2 cellular contexts compared by ENCODE assay signal in the genomic region with DNA sequence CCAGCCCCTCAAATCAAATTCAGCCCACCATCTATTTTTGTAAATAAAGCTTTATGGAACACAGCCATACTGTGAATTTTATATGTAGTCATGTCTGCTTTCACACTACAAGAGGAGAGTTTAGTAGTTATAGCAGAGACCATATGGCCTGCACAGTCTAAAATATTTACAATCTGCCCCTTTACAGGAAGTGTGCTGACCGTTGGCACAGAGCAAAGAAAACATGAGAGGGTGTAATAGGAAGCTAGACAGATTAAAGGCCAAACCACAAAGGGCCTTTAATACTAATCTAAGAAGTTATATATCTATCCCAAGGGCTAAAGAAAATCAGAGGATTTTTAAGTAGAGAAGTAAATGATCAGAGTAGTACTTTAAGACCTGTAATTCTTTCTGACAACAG.
TF ChIP-seq lines count a peak whose summit lies in the region.

No MANE protein-coding gene starts in this region.

TF ChIP-seq in SK-N-SH treated with all-trans-retinoic acid at 6 μM for 48 hours, 23 proteins besides CTCF, POLR2A, EP300 and RAD21 (continued from another document):
- no peak for TF ChIP-seq SNAI2 (CRISPR knock-in tag; IDR thresholded peaks at IDR 0.05)
- TF ChIP-seq RARB (CRISPR knock-in tag; IDR thresholded peaks at IDR 0.05) = no peak
- TF ChIP-seq, protein P1, sequence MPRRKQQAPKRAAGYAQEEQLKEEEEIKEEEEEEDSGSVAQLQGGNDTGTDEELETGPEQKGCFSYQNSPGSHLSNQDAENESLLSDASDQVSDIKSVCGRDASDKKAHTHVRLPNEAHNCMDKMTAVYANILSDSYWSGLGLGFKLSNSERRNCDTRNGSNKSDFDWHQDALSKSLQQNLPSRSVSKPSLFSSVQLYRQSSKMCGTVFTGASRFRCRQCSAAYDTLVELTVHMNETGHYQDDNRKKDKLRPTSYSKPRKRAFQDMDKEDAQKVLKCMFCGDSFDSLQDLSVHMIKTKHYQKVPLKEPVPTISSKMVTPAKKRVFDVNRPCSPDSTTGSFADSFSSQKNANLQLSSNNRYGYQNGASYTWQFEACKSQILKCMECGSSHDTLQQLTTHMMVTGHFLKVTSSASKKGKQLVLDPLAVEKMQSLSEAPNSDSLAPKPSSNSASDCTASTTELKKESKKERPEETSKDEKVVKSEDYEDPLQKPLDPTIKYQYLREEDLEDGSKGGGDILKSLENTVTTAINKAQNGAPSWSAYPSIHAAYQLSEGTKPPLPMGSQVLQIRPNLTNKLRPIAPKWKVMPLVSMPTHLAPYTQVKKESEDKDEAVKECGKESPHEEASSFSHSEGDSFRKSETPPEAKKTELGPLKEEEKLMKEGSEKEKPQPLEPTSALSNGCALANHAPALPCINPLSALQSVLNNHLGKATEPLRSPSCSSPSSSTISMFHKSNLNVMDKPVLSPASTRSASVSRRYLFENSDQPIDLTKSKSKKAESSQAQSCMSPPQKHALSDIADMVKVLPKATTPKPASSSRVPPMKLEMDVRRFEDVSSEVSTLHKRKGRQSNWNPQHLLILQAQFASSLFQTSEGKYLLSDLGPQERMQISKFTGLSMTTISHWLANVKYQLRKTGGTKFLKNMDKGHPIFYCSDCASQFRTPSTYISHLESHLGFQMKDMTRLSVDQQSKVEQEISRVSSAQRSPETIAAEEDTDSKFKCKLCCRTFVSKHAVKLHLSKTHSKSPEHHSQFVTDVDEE (CRISPR knock-in tag; IDR thresholded peaks at IDR 0.05) = no peak
- TF ChIP-seq, protein P2, sequence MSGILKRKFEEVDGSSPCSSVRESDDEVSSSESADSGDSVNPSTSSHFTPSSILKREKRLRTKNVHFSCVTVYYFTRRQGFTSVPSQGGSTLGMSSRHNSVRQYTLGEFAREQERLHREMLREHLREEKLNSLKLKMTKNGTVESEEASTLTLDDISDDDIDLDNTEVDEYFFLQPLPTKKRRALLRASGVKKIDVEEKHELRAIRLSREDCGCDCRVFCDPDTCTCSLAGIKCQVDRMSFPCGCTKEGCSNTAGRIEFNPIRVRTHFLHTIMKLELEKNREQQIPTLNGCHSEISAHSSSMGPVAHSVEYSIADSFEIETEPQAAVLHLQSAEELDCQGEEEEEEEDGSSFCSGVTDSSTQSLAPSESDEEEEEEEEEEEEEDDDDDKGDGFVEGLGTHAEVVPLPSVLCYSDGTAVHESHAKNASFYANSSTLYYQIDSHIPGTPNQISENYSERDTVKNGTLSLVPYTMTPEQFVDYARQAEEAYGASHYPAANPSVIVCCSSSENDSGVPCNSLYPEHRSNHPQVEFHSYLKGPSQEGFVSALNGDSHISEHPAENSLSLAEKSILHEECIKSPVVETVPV (CRISPR knock-in tag; IDR thresholded peaks at IDR 0.05) = no peak
- TF ChIP-seq GLIS3 (CRISPR knock-in tag; IDR thresholded peaks at IDR 0.05) = no peak
- TF ChIP-seq ESRRG (CRISPR knock-in tag; IDR thresholded peaks at IDR 0.05) = no peak
- TF ChIP-seq TCF4 (CRISPR knock-in tag; IDR thresholded peaks at IDR 0.05; ENCODE audit: borderline replicate concordance) = no peak
- TF ChIP-seq, protein P3, sequence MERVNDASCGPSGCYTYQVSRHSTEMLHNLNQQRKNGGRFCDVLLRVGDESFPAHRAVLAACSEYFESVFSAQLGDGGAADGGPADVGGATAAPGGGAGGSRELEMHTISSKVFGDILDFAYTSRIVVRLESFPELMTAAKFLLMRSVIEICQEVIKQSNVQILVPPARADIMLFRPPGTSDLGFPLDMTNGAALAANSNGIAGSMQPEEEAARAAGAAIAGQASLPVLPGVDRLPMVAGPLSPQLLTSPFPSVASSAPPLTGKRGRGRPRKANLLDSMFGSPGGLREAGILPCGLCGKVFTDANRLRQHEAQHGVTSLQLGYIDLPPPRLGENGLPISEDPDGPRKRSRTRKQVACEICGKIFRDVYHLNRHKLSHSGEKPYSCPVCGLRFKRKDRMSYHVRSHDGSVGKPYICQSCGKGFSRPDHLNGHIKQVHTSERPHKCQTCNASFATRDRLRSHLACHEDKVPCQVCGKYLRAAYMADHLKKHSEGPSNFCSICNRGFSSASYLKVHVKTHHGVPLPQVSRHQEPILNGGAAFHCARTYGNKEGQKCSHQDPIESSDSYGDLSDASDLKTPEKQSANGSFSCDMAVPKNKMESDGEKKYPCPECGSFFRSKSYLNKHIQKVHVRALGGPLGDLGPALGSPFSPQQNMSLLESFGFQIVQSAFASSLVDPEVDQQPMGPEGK (CRISPR knock-in tag; IDR thresholded peaks at IDR 0.05; ENCODE audit: borderline replicate concordance) = no peak
- TF ChIP-seq ZFP30 (CRISPR knock-in tag; IDR thresholded peaks at IDR 0.05) = no peak
- no peak for TF ChIP-seq ISL1 (CRISPR knock-in tag; IDR thresholded peaks at IDR 0.05)

TF ChIP-seq in SK-N-SH, 30 proteins besides CTCF, POLR2A, EP300 and RAD21 (continued from another document):
- TF ChIP-seq FOXJ3 (CRISPR knock-in tag; IDR thresholded peaks at IDR 0.05) (no peak), TCF12 (IDR thresholded peaks at IDR 0.05) (no peak), TEAD4 (IDR thresholded peaks at IDR 0.05; ENCODE audit: borderline replicate concordance, insufficient read depth) (no peak), GATA2 (CRISPR knock-in tag; IDR thresholded peaks at IDR 0.05) (no peak), SIN3A (IDR thresholded peaks at IDR 0.05; ENCODE audit: borderline replicate concordance, low read depth, low read length) (no peak), POLR2AphosphoS5 (IDR thresholded peaks at IDR 0.05; ENCODE audit: low read depth, low read length) (no peak), NRF1 (IDR thresholded peaks at IDR 0.05; ENCODE audit: low read depth, low read length) (no peak)
- TF ChIP-seq, protein P4, sequence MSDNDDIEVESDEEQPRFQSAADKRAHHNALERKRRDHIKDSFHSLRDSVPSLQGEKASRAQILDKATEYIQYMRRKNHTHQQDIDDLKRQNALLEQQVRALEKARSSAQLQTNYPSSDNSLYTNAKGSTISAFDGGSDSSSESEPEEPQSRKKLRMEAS (IDR thresholded peaks at IDR 0.05; ENCODE audit: low read depth) = no peak
- TF ChIP-seq, protein P5, sequence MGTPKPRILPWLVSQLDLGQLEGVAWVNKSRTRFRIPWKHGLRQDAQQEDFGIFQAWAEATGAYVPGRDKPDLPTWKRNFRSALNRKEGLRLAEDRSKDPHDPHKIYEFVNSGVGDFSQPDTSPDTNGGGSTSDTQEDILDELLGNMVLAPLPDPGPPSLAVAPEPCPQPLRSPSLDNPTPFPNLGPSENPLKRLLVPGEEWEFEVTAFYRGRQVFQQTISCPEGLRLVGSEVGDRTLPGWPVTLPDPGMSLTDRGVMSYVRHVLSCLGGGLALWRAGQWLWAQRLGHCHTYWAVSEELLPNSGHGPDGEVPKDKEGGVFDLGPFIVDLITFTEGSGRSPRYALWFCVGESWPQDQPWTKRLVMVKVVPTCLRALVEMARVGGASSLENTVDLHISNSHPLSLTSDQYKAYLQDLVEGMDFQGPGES (IDR thresholded peaks at IDR 0.05; ENCODE audit: low read depth, low read length) = no peak
- TF ChIP-seq, protein P6, sequence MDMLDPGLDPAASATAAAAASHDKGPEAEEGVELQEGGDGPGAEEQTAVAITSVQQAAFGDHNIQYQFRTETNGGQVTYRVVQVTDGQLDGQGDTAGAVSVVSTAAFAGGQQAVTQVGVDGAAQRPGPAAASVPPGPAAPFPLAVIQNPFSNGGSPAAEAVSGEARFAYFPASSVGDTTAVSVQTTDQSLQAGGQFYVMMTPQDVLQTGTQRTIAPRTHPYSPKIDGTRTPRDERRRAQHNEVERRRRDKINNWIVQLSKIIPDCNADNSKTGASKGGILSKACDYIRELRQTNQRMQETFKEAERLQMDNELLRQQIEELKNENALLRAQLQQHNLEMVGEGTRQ (IDR thresholded peaks at IDR 0.05; ENCODE audit: borderline replicate concordance, low read depth, low read length) = no peak
TF ChIP-seq in SK-N-SH: peak in this region for 0.
